Comparison of ENCODE assay signal across 1 cellular context in genomic region chr22:37255558-37256006, GRCh38.
A peak's percentile ranks its signal among the peaks of the same experiment; 100 is the strongest.
TF ChIP-seq lines count a peak whose summit lies in the region.

No MANE protein-coding gene starts in this region.

TF ChIP-seq in GM12878, 131 proteins besides CTCF, POLR2A, EP300 and RAD21:
- TF ChIP-seq STAT1 (conservative IDR thresholded peaks at IDR 0.05) (no peak), HDGF (IDR thresholded peaks at IDR 0.05) (peak; percentile 52; the same call in 1 of the 2 replicates), ZSCAN29 (IDR thresholded peaks at IDR 0.05) (no peak), IKZF2 (IDR thresholded peaks at IDR 0.05) (0 out of 4 replicates have a peak, but pooled peaks of 1 of the 2 experiments have one; percentile 12), NFYA (IDR thresholded peaks at IDR 0.05; ENCODE audit: borderline replicate concordance, low read depth, low read length) (no peak), USF2 (IDR thresholded peaks at IDR 0.05; ENCODE audit: borderline replicate concordance, low read depth, low read length) (no peak), NBN (IDR thresholded peaks at IDR 0.05) (peak; percentile 71), MEF2A (IDR thresholded peaks at IDR 0.05; ENCODE audit: insufficient read depth, low read depth, low read length) (no peak), RFX5 (IDR thresholded peaks at IDR 0.05; ENCODE audit: low read depth, low read length) (no peak), YBX1 (IDR thresholded peaks at IDR 0.05) (peak; percentile 16; the same call in 1 of the 2 replicates), NR2C1 (IDR thresholded peaks at IDR 0.05) (no peak), WRNIP1 (IDR thresholded peaks at IDR 0.05; ENCODE audit: borderline replicate concordance, low read depth, low read length) (no peak), SMAD1 (IDR thresholded peaks at IDR 0.05; ENCODE audit: low read depth, partially characterized antibody) (peak; percentile 17), MTA2 (IDR thresholded peaks at IDR 0.05; ENCODE audit: low read depth) (peak; percentile 80)
- TF ChIP-seq, protein P1, sequence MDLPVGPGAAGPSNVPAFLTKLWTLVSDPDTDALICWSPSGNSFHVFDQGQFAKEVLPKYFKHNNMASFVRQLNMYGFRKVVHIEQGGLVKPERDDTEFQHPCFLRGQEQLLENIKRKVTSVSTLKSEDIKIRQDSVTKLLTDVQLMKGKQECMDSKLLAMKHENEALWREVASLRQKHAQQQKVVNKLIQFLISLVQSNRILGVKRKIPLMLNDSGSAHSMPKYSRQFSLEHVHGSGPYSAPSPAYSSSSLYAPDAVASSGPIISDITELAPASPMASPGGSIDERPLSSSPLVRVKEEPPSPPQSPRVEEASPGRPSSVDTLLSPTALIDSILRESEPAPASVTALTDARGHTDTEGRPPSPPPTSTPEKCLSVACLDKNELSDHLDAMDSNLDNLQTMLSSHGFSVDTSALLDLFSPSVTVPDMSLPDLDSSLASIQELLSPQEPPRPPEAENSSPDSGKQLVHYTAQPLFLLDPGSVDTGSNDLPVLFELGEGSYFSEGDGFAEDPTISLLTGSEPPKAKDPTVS (IDR thresholded peaks at IDR 0.05; ENCODE audit: low read depth, low read length) = no peak
